10 cellular contexts compared by ENCODE assay signal in the genomic region with DNA sequence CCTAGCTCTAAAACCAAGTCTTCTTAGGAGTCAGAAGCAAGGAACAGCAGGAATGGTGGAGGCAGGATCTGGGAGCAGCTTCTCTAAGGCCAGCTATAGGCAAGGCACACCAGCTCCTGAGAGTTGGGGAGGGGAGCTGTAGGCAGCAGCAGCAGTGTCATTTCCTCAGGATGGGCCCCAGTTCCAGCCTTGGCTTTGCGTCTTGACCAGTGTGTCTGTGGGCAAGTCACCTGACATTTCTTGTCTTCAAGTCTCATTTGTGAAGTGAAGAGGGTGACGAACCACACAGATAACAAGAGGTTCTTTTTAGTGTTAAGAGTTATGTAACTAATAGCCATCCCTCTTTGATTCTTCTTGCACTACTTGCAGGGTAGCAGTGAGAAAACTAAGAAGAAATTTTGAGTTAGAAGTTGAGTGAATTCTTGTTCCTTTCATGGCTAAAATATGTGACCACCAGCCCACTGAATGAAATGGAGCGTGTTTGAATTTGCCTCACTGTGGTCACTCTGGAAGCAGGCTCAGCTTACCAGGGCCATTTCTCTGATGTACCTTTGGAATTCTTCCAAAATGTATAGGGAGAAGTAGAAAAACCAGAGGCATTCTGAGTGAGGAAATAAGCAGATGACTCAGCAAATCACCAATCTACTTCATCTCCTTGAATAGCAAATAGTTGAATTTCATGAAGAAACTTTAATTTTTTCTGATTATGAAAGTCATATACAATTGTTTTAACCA. TPM values are rescaled to one million over a fixed set of nuclear protein-coding genes. Genes with fewer than 3 reads are reported as not detected.
A peak's percentile ranks its signal among the peaks of the same experiment; 100 is the strongest.
DNase-seq lines count a peak whose midpoint lies in the region; TF ChIP-seq lines count a peak whose summit lies in the region.
"Had no signal": no experiment of that assay in that cellular context is flagged by ENCODE, and none has a peak within 500 bp of the region (broad histone marks: within the 10 kb centered on the region; RNA-seq: fewer than 3 reads in every experiment).

No MANE protein-coding gene starts in this region.

- no peak overlapping the region for H4K91ac ChIP-seq in neuronal stem cell (ENCODE audit: low read depth, low read length, poor library complexity)

- H3K4me1 ChIP-seq in GM23248 (ENCODE audit: insufficient read depth) = peaks cover 15% of the 10 kb centered on the region
- H3K4me1 ChIP-seq in endodermal cell (ENCODE audit: control insufficient read depth, insufficient read depth, low read length) = no peaks in the 10 kb centered on the region
- H3K4me1 ChIP-seq in neuronal stem cell (ENCODE audit: control insufficient read depth in 2 of 2, insufficient read depth in 1 of 2, low read depth in 1 of 2, low read length in 2 of 2) = no peaks in the 10 kb centered on the region

- H3K18ac ChIP-seq in neuronal stem cell (ENCODE audit: low read length) = no peak overlapping the region

- H2BK120ac ChIP-seq in neuronal stem cell (ENCODE audit: low read depth, low read length) = no peak overlapping the region

- peaks cover 36% of the 10 kb centered on the region for H3F3A ChIP-seq in GM23248 (ENCODE audit: insufficient read depth)

- no peak overlapping the region for H2BK12ac ChIP-seq in neuronal stem cell (ENCODE audit: low read length)

- H4K8ac ChIP-seq in neuronal stem cell (ENCODE audit: low read depth, low read length) = no peak overlapping the region

- peaks cover 36% of the 10 kb centered on the region for H3K36me3 ChIP-seq in GM23248 (ENCODE audit: low read depth)
- H3K36me3 ChIP-seq in endodermal cell (ENCODE audit: control insufficient read depth, insufficient read depth, low read length) = peaks cover 97% of the 10 kb centered on the region
- peaks cover 0 to 93% of the 10 kb centered on the region in 2 donors for H3K36me3 ChIP-seq in neuronal stem cell (replicated peaks in 1 of 2; ENCODE audit: control insufficient read depth in 2 of 2, insufficient read depth in 2 of 2, low read length in 2 of 2)

- no peaks in the 10 kb centered on the region for H3K79me1 ChIP-seq in neuronal stem cell (ENCODE audit: low read depth, low read length)

- DNase-seq in GM23248 (peak; percentile 56), RPMI7951 (ENCODE audit: low read depth) (peak; percentile 84), endodermal cell (no peak), pons (ENCODE audit: low spot score) (peak; percentile 13), activated gamma-delta T cell treated with Interleukin-2 at 50 U/mL for 16 hours (no peak), neuronal stem cell (ENCODE audit: low spot score) (no peak), NCI-H146 (lab: John Stamatoyannopoulos, UW) (no peak), NCI-H2196 (lab: John Stamatoyannopoulos, UW; ENCODE audit: unreplicated experiment) (no peak)
- DNase-seq: activated CD4-positive, alpha-beta T cell treated with anti-CD3 and anti-CD28 coated beads for 4 hours; NCI-H446 treated with DMSO at 0.1 percent for 48 hours had no signal

- H3K4me1 Mint-ChIP-seq in endodermal cell = peaks cover 9% of the 10 kb centered on the region

- H3K9me2 ChIP-seq in GM23248 (ENCODE audit: insufficient read depth) = no peaks in the 10 kb centered on the region

- H3K4me3 ChIP-seq in GM23248 (no peak overlapping the region), endodermal cell (ENCODE audit: low read length) (no peak overlapping the region), neuronal stem cell (ENCODE audit: low read length in 2 of 2) (no peak overlapping the region)

- TF ChIP-seq CTCF in endodermal cell (conservative IDR thresholded peaks at IDR 0.05) = no peak

- no peaks in the 10 kb centered on the region for H3K9me3 ChIP-seq in GM23248 (ENCODE audit: low read depth)
- no peaks in the 10 kb centered on the region for H3K9me3 ChIP-seq in endodermal cell (ENCODE audit: control insufficient read depth, low read length)
- no peaks in the 10 kb centered on the region for H3K9me3 ChIP-seq in neuronal stem cell (replicated peaks in 1 of 2; ENCODE audit: control insufficient read depth in 2 of 2, insufficient read depth in 1 of 2, low read depth in 1 of 2, low read length in 2 of 2)

- H2BK15ac ChIP-seq in neuronal stem cell (ENCODE audit: low read length) = no peak overlapping the region

- no peak overlapping the region for H2AK5ac ChIP-seq in neuronal stem cell (ENCODE audit: low read depth, low read length)

- H3K27me3 Mint-ChIP-seq in endodermal cell (ENCODE audit: insufficient read depth) = no peaks in the 10 kb centered on the region

- no peak overlapping the region for H3K4me3 Mint-ChIP-seq in endodermal cell

- H3K23ac ChIP-seq in neuronal stem cell (ENCODE audit: low read depth, low read length, poor library complexity) = no peak overlapping the region

- H3K4ac ChIP-seq in neuronal stem cell (ENCODE audit: low read length) = no peak overlapping the region

- peaks cover 9% of the 10 kb centered on the region; the same call in 1 of the 2 replicates for H3K79me2 ChIP-seq in GM23248 (ENCODE audit: insufficient read depth)

- in situ Hi-C loops in GM23248 (cut with MboI) = no loop called here

- H3K27ac ChIP-seq in GM23248 (no peak overlapping the region; the same call in 1 of the 2 replicates), endodermal cell (ENCODE audit: low read depth, low read length) (no peak overlapping the region), neuronal stem cell (replicated peaks; ENCODE audit: low read length) (no peak overlapping the region)

- H2AFZ ChIP-seq in GM23248 = no peak overlapping the region
- H2AFZ ChIP-seq in neuronal stem cell (ENCODE audit: low read length) = no peak overlapping the region

- H3K4me2 ChIP-seq in GM23248 (ENCODE audit: unreplicated experiment) (peak overlapping the region; percentile 31), neuronal stem cell (ENCODE audit: insufficient read depth, low read length, poor library complexity, severe bottlenecking) (no peak overlapping the region)

- H3K36me3 Mint-ChIP-seq in endodermal cell (ENCODE audit: low read depth) = peaks cover 62% of the 10 kb centered on the region

- 90 to 91% methylated on average over 3 of the region's 3 CpGs for WGBS in GM23248 (ENCODE audit: low coverage in 1 of 2, low lambda C conversion rate in 2 of 2, missing lambda C conversion rate in 2 of 2), 2 experiments
- 94 to 100% methylated on average over 1 to 3 of the region's 3 CpGs for WGBS in endodermal cell (ENCODE audit: insufficient coverage in 1 of 2, insufficient read length in 1 of 2), 2 experiments
- no CpG with 5 or more reads among the region's 3 CpGs for WGBS in neuronal stem cell (ENCODE audit: extremely low coverage in 2 of 2, insufficient read length in 2 of 2, insufficient replicate concordance in 1 of 2), 2 donors

- no peaks in the 10 kb centered on the region for H3K9me3 Mint-ChIP-seq in endodermal cell

- no peaks in the 10 kb centered on the region for H4K20me1 ChIP-seq in GM23248 (ENCODE audit: insufficient read depth)

- no peak overlapping the region for H3K9ac ChIP-seq in GM23248
- H3K9ac ChIP-seq in endodermal cell (ENCODE audit: extremely low read depth, low read length, poor library complexity, severe bottlenecking) = no peak overlapping the region
- no peak overlapping the region for H3K9ac ChIP-seq in neuronal stem cell (ENCODE audit: low read depth, low read length, poor library complexity)

- no peaks in the 10 kb centered on the region for H3K27me3 ChIP-seq in GM23248 (replicated peaks; ENCODE audit: insufficient read depth)
- H3K27me3 ChIP-seq in endodermal cell (ENCODE audit: control insufficient read depth, insufficient read depth, low read length, poor library complexity, severe bottlenecking) = no peaks in the 10 kb centered on the region
- no peaks in the 10 kb centered on the region for H3K27me3 ChIP-seq in neuronal stem cell (ENCODE audit: control insufficient read depth in 3 of 3, insufficient read depth in 3 of 3, low read depth in 1 of 3, low read length in 3 of 3)

- no peak overlapping the region for H2BK5ac ChIP-seq in neuronal stem cell (ENCODE audit: low read length)

- peak overlapping the region; percentile 72 for H3K27ac Mint-ChIP-seq in endodermal cell

- no peak overlapping the region for H3K14ac ChIP-seq in neuronal stem cell (ENCODE audit: low read length)

RNA-seq across cellular contexts. Expression of gene RHOBTB3, which starts 42.4 kb away (rescaled TPM):
- 202 and 214 TPM in 2 replicates for total RNA-seq in GM23248 (2014; rRNA removed; shearing (Covaris generic))
- polyA plus RNA-seq in GM23248 (2016; fragmentation: Nextera tagmentation; extraction: Ambion mirVana) = 147 and 149 TPM in 2 replicates
- 64.2 and 70.2 TPM in 2 replicates for total RNA-seq in RPMI7951 (2014; rRNA removed; shearing (Covaris generic))
- 100 to 1,000 TPM; 432 to 444 TPM for total RNA-seq in endodermal cell
- polyA plus RNA-seq in endodermal cell (2013, experiment 1 of 2) = 116 TPM
- polyA plus RNA-seq in endodermal cell (2013, experiment 2 of 2) = 147 TPM
- 6.3 TPM for polyA plus RNA-seq in neuronal stem cell (2013, experiment 1 of 2)
- 7.3 TPM for polyA plus RNA-seq in neuronal stem cell (2013, experiment 2 of 2)

RNA-seq across cellular contexts. Expression of gene GLRX, which starts 49.0 kb away (rescaled TPM):
- 144 and 174 TPM in 2 replicates for total RNA-seq in GM23248 (2014; rRNA removed; shearing (Covaris generic))
- polyA plus RNA-seq in GM23248 (2016; fragmentation: Nextera tagmentation; extraction: Ambion mirVana) = 316 and 320 TPM in 2 replicates
- total RNA-seq in RPMI7951 (2014; rRNA removed; shearing (Covaris generic)) = 27.0 and 27.9 TPM in 2 replicates
- total RNA-seq in endodermal cell = 10 to 100 TPM; 18.9 to 26.3 TPM
- polyA plus RNA-seq in endodermal cell (2013, experiment 1 of 2) = 33.6 TPM
- 34.9 TPM for polyA plus RNA-seq in endodermal cell (2013, experiment 2 of 2)
- polyA plus RNA-seq in neuronal stem cell (2013, experiment 1 of 2) = 13.5 TPM
- 14.2 TPM for polyA plus RNA-seq in neuronal stem cell (2013, experiment 2 of 2)

Comparison
In these comparisons a context has a peak if more than half of its experiments do, and no peak if none do; other contexts are left out.
1. DNase-seq: peak in GM23248 (single experiment), RPMI7951 (single experiment) and pons (single experiment); none in endodermal cell (single experiment), activated gamma-delta T cell treated with Interleukin-2 at 50 U/mL for 16 hours (single experiment), neuronal stem cell (single experiment), NCI-H146 (single experiment) and NCI-H2196 (single experiment).